1 cellular context compared by ENCODE assay signal in the genomic region with DNA sequence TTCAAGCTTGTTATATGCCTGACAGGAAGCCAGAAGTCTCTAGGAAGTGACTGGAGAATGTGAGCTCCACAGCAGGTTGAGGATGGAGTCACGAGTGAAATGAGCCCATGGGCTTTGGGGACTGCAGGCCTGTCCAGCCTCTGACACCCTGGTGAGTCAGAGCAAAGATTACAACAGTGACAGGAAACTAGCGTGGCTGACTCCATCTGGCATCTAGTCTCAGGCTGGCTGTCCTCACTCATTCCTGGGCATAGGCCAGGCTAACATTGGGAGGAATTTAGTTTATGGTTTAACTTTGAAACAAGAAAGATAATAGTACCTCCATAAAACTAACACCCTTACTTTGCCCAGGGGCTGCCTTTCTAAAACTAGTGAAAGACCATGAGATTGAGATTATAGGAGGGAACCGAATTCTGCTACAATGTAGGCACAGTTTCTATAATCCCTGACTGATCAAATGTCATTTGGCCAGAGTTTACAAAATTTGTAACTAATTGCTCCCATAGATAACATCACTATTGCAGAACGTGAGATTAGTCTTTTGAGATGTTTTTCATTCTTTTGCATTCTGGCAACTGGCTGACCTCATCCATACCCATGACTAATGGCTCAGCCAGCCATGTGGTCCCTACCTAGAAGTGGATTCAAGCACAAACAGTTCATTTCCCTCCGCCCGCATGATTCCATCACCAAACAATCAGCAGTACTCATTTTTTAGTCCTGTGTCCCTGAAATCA.
TF ChIP-seq lines count a peak whose summit lies in the region.

No MANE protein-coding gene starts in this region.

TF ChIP-seq in IMR-90, 13 proteins besides CTCF, POLR2A, EP300 and RAD21 (continued from another document):
- TF ChIP-seq, protein P1, sequence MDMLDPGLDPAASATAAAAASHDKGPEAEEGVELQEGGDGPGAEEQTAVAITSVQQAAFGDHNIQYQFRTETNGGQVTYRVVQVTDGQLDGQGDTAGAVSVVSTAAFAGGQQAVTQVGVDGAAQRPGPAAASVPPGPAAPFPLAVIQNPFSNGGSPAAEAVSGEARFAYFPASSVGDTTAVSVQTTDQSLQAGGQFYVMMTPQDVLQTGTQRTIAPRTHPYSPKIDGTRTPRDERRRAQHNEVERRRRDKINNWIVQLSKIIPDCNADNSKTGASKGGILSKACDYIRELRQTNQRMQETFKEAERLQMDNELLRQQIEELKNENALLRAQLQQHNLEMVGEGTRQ (IDR thresholded peaks at IDR 0.05; ENCODE audit: low read depth, low read length), result no peak; the same call in 1 of the 2 replicates
- peak; percentile 91 for TF ChIP-seq BHLHE40 (IDR thresholded peaks at IDR 0.05; ENCODE audit: low read depth, low read length)
- no peak for TF ChIP-seq RFX5 (IDR thresholded peaks at IDR 0.05; ENCODE audit: low read depth, low read length)
